Comparison of ENCODE assay signal across 22 cellular contexts in genomic region chr7:90349305-90349704, GRCh38. TPM values are rescaled to one million over a fixed set of nuclear protein-coding genes. Genes with fewer than 3 reads are reported as not detected.
A peak's percentile ranks its signal among the peaks of the same experiment; 100 is the strongest.
DNase-seq lines count a peak whose midpoint lies in the region; ATAC-seq, FAIRE-seq and TF ChIP-seq lines count a peak whose summit lies in the region.
"Had no signal": no experiment of that assay in that cellular context is flagged by ENCODE, and none has a peak within 500 bp of the region (broad histone marks: within the 10 kb centered on the region; RNA-seq: fewer than 3 reads in every experiment).

No MANE protein-coding gene starts in this region.

- CTCF ChIA-PET in HepG2 (lab: Yijun Ruan, JAX; ENCODE audit: low intra/inter-chr PET ratio, low total read pairs), result no interaction called here

- H3K27me3 ChIP-seq in HepG2 (ENCODE audit: control insufficient read depth in 1 of 2, insufficient read depth in 2 of 2, low read length in 2 of 2) (no peaks in the 10 kb centered on the region; a peak in 1 of 5 replicates), right lobe of liver (no peaks in the 10 kb centered on the region), gastroesophageal sphincter (no peaks in the 10 kb centered on the region), left lung (no peaks in the 10 kb centered on the region)

- no peak for TF ChIP-seq CTCF in HepG2 (CRISPR knock-in tag; IDR thresholded peaks at IDR 0.05)
- TF ChIP-seq CTCF in right lobe of liver (IDR thresholded peaks at IDR 0.05), result no peak
- TF ChIP-seq CTCF in gastroesophageal sphincter (IDR thresholded peaks at IDR 0.05), result no peak
- TF ChIP-seq CTCF in left lung (IDR thresholded peaks at IDR 0.05), result no peak

- H3K4me1 Mint-ChIP-seq in T-helper 17 cell, result peaks cover 37% of the 10 kb centered on the region
- peaks cover 30 to 74% (median 70%) of the 10 kb centered on the region in 4 donors for H3K4me1 Mint-ChIP-seq in naive thymus-derived CD8-positive, alpha-beta T cell

- FAIRE-seq in HepG2 (lab: Jason Lieb, UNC), result no peak
- FAIRE-seq: GM12878 had no signal

- peak in 1 of 2 experiments; percentile 57; a peak in 1 of 4 replicates for TF ChIP-seq EP300 in HepG2 (IDR thresholded peaks at IDR 0.05; ENCODE audit: low read depth in 2 of 2, low read length in 2 of 2)
- TF ChIP-seq EP300 in HepG2 (CRISPR knock-in tag; IDR thresholded peaks at IDR 0.05; ENCODE audit: borderline replicate concordance), result peak; percentile 45; the same call in 1 of the 2 replicates
- TF ChIP-seq EP300 in gastroesophageal sphincter (IDR thresholded peaks at IDR 0.05), result no peak

- no peak overlapping the region for H2AFZ ChIP-seq in HepG2 (ENCODE audit: low read length)
- H2AFZ ChIP-seq: GM23338 had no signal

- H3K36me3 ChIP-seq in HepG2 (replicated peaks in 1 of 2; ENCODE audit: control insufficient read depth in 1 of 2, insufficient read depth in 2 of 2, low read length in 2 of 2) (peaks cover 2 to 5% of the 10 kb centered on the region in 2 experiments; a peak in 2 of 5 replicates), right lobe of liver (no peaks in the 10 kb centered on the region), gastroesophageal sphincter (peaks cover 0 to 6% of the 10 kb centered on the region in 2 donors), left lung (no peaks in the 10 kb centered on the region)

- in situ Hi-C loops in HepG2 (cut with HindIII; ENCODE audit: extremely low pct_ligation_motif_present, low pct_unique_long_range_greater_than_20kb), result loop anchor here (5.0 kb wide), 1 partner anchor 58 kb away; no protein-coding TSS in a partner anchor

- H3K9me3 Mint-ChIP-seq in naive thymus-derived CD8-positive, alpha-beta T cell, result no peaks in the 10 kb centered on the region
- H3K9me3 Mint-ChIP-seq: GM23338 had no signal

- TF ChIP-seq RAD21 in HepG2 (CRISPR knock-in tag; IDR thresholded peaks at IDR 0.05), result no peak

- H3K9me3 ChIP-seq in HepG2 (ENCODE audit: low read length) (no peaks in the 10 kb centered on the region), right lobe of liver (no peaks in the 10 kb centered on the region), T-helper 17 cell (ENCODE audit: control insufficient read depth, low read length, poor library complexity, severe bottlenecking) (no peaks in the 10 kb centered on the region), gastroesophageal sphincter (no peaks in the 10 kb centered on the region), left lung (no peaks in the 10 kb centered on the region)

- peaks cover 52% of the 10 kb centered on the region for H3K79me2 ChIP-seq in HepG2 (ENCODE audit: insufficient read depth, low read length)

- H4K20me1 ChIP-seq in HepG2 (ENCODE audit: insufficient read depth, low read length), result no peaks in the 10 kb centered on the region

- H3K27ac ChIP-seq in HepG2 (ENCODE audit: extremely low read length, insufficient read depth, low read length), result peak overlapping the region; percentile 24
- no peak overlapping the region for H3K27ac ChIP-seq in right lobe of liver
- no peak overlapping the region for H3K27ac ChIP-seq in gastroesophageal sphincter
- no peak overlapping the region for H3K27ac ChIP-seq in left lung
- H3K27ac ChIP-seq: RWPE1 had no signal

- H3K4me2 ChIP-seq in HepG2 (ENCODE audit: low read depth, low read length), result peak overlapping the region; percentile 40
- H3K4me2 ChIP-seq: GM23338 had no signal

- H3K27me3 Mint-ChIP-seq in T-helper 17 cell, result no peaks in the 10 kb centered on the region
- no peaks in the 10 kb centered on the region for H3K27me3 Mint-ChIP-seq in naive thymus-derived CD8-positive, alpha-beta T cell

- no TSS peak for BruUV-seq in HepG2 (replicated peaks; lab: Mats Ljungman, UMichigan)

- H3K9ac ChIP-seq in HepG2 (ENCODE audit: insufficient read depth, low read depth, low read length), result no peak overlapping the region

- intact Hi-C loops in HepG2 (cut with micrococcal nuclease; ENCODE audit: unreplicated experiment) (loop anchor here (5.0 kb wide), 2 partner anchors 82 to 197 kb away; partner anchors contain the start of gene STEAP1), right lobe of liver (cut with DNase I) (no loop called here), left lung (cut with DNase I) (no loop called here)

- H3K4me3 ChIP-seq in HepG2 (replicated peaks in 1 of 3; ENCODE audit: insufficient read depth in 1 of 3, low read depth in 2 of 3, low read length in 3 of 3) (0 out of 6 replicates have a peak overlapping the region, but pooled peaks of 1 of the 3 experiments have one; percentile 20), right lobe of liver (no peak overlapping the region), gastroesophageal sphincter (no peak overlapping the region), left lung (no peak overlapping the region)
- H3K4me3 ChIP-seq: GM12878, GM23338 had no signal

- peaks cover 7% of the 10 kb centered on the region for H3K36me3 Mint-ChIP-seq in T-helper 17 cell (ENCODE audit: low read depth)
- peaks cover 6 to 38% (median 10%) of the 10 kb centered on the region in 3 donors for H3K36me3 Mint-ChIP-seq in naive thymus-derived CD8-positive, alpha-beta T cell

- POLR2A ChIA-PET in HepG2 (lab: Yijun Ruan, JAX), result no interaction called here
- POLR2A ChIA-PET in naive thymus-derived CD8-positive, alpha-beta T cell (lab: Charles Lee), result no interaction called here

- peak overlapping the region; percentile 56 for H3K27ac Mint-ChIP-seq in T-helper 17 cell
- H3K27ac Mint-ChIP-seq in naive thymus-derived CD8-positive, alpha-beta T cell, result peak overlapping the region in 8 of 10 donors; percentile 34 to 100 (median 53)
- H3K27ac Mint-ChIP-seq: GM23338 had no signal

- WGBS in HepG2 (ENCODE audit: low lambda C conversion rate), result 44% methylated on average over 4 of the region's 4 CpGs
- WGBS in right lobe of liver (ENCODE audit: insufficient coverage, low coverage, low lambda C conversion rate, missing lambda C conversion rate), result 95% methylated on average over 2 of the region's 4 CpGs
- 81 to 84% methylated on average over 2 to 4 of the region's 4 CpGs for WGBS in gastroesophageal sphincter (ENCODE audit: low coverage in 1 of 2), 2 donors

- peaks cover 33% of the 10 kb centered on the region for H3K4me1 ChIP-seq in HepG2 (ENCODE audit: insufficient read depth, low read length)
- peaks cover 0 to 14% (median 4%) of the 10 kb centered on the region in 4 donors for H3K4me1 ChIP-seq in right lobe of liver
- peaks cover 4 to 22% (median 5%) of the 10 kb centered on the region in 3 donors for H3K4me1 ChIP-seq in gastroesophageal sphincter
- H3K4me1 ChIP-seq in left lung, result peaks cover 0 to 17% of the 10 kb centered on the region in 2 donors

- no peak overlapping the region for H3K4me3 Mint-ChIP-seq in T-helper 17 cell
- peak overlapping the region in 5 of 10 donors; percentile 16 to 47 (median 28) for H3K4me3 Mint-ChIP-seq in naive thymus-derived CD8-positive, alpha-beta T cell
- H3K4me3 Mint-ChIP-seq: GM23338 had no signal

- DNase-seq in HepG2 (ENCODE audit: low spot score) (peak; percentile 63), right lobe of liver (no peak), T-helper 17 cell (no peak), left lung (no peak), HPDE6-E6E7 (ENCODE audit: extremely low spot score) (no peak)
- DNase-seq in naive thymus-derived CD8-positive, alpha-beta T cell, result no peak
- DNase-seq in activated CD4-positive, CD25-positive, alpha-beta regulatory T cell (lab: John Stamatoyannopoulos, UW), result no peak
- DNase-seq: C1 segment of cervical spinal cord, DMS153, GF-D8, HCEC 1CT, NCI-H1694 treated with DMSO at 0.1 percent for 48 hours, NCI-H2227 treated with DMSO at 0.1 percent for 48 hours, NCI-H524, PC-3, SIG-M5 had no signal

- ATAC-seq in HepG2 (no peak), right lobe of liver (no peak), T-helper 17 cell (no peak), gastroesophageal sphincter (no peak), left lung (no peak)
- no peak for ATAC-seq in naive thymus-derived CD8-positive, alpha-beta T cell
- ATAC-seq: GM12878, GM23338, PC-3, SK-N-SH treated with all-trans-retinoic acid at 6 μM for 48 hours had no signal

- TF ChIP-seq POLR2A in HepG2 (IDR thresholded peaks at IDR 0.05; ENCODE audit: insufficient read depth in 1 of 2, low read depth in 2 of 2, low read length in 2 of 2) (no peak), right lobe of liver (IDR thresholded peaks at IDR 0.05) (no peak), gastroesophageal sphincter (IDR thresholded peaks at IDR 0.05) (no peak)

RNA-seq across cellular contexts. Expression of gene GTPBP10, which starts 2.8 kb away (rescaled TPM):
- 38.7 and 54.6 TPM in 2 replicates for total RNA-seq in HepG2 (2016; rRNA removed; fragmentation: Illumina TruSeq; extraction: Trizol)
- 7.6 and 8.5 TPM in 2 replicates for total RNA-seq in HepG2 (2016; cell fraction: cytosol; rRNA removed; fragmentation: Illumina TruSeq; extraction: Trizol; ENCODE audit: low read depth)
- 32.3 and 61.3 TPM in 2 replicates for total RNA-seq in HepG2 (2016; cell fraction: insoluble cytoplasmic fraction; rRNA removed; fragmentation: Illumina TruSeq; extraction: Trizol)
- total RNA-seq in HepG2 (2016; cell fraction: membrane; rRNA removed; fragmentation: Illumina TruSeq; extraction: Trizol), result 9.0 and 9.3 TPM in 2 replicates
- 23.5 and 26.6 TPM in 2 replicates for total RNA-seq in HepG2 (2016; cell fraction: nucleus; rRNA removed; fragmentation: Illumina TruSeq; extraction: Trizol)
- polyA plus RNA-seq in HepG2 (2011; rRNA removed), result 10.6 and 13.3 TPM in 2 replicates
- polyA plus RNA-seq in HepG2 (2011; cell fraction: cytosol; rRNA removed), result 4.1 and 5.9 TPM in 2 replicates
- 4.8 and 8.4 TPM in 2 replicates for polyA plus RNA-seq in HepG2 (2011; cell fraction: nucleus; rRNA removed)
- 17.0 and 20.1 TPM in 2 replicates for polyA plus RNA-seq in HepG2 (2012)
- 4.0 and 4.2 TPM in 2 replicates for polyA plus RNA-seq in HepG2 (2016; cell fraction: cytosol; fragmentation: Illumina TruSeq; extraction: Trizol; ENCODE audit: low read depth)
- 35.9 and 39.7 TPM in 2 replicates for polyA plus RNA-seq in HepG2 (2016; cell fraction: insoluble cytoplasmic fraction; fragmentation: Illumina TruSeq; extraction: Trizol; ENCODE audit: low read depth)
- polyA plus RNA-seq in HepG2 (2016; cell fraction: membrane; fragmentation: Illumina TruSeq; extraction: Trizol; ENCODE audit: low read depth), result 5.4 and 6.1 TPM in 2 replicates
- 22.5 and 25.4 TPM in 2 replicates for polyA plus RNA-seq in HepG2 (2016; cell fraction: nucleus; fragmentation: Illumina TruSeq; extraction: Trizol; ENCODE audit: insufficient read depth, low read depth)
- polyA minus RNA-seq in HepG2 (2011; rRNA and poly(A)+ RNA removed; ENCODE audit: low replicate concordance), result 0.58 and 3.1 TPM in 2 replicates
- 3.3 and 7.0 TPM in 2 replicates for polyA minus RNA-seq in HepG2 (2011; cell fraction: cytosol; rRNA and poly(A)+ RNA removed)
- polyA minus RNA-seq in HepG2 (2011; cell fraction: nucleus; rRNA and poly(A)+ RNA removed), result 37.6 and 42.6 TPM in 2 replicates
- 10 to 100 TPM; 16.1 to 21.8 (median 18.7) TPM for total RNA-seq in right lobe of liver
- 10 to 100 TPM; 15.4 to 19.9 TPM for total RNA-seq in T-helper 17 cell
- total RNA-seq in naive thymus-derived CD8-positive, alpha-beta T cell, result 10 to 100 TPM; 51.2 to 54.2 TPM
- polyA plus RNA-seq in naive thymus-derived CD8-positive, alpha-beta T cell, result 10 to 100 TPM; 39.5 to 45.7 (median 43.4) TPM
- total RNA-seq in gastroesophageal sphincter, result 10 to 100 TPM in 3 of 4 donors, 1 to 10 TPM in 1; 8.9 to 35.5 (median 13.1) TPM
- total RNA-seq in left lung, result 10 to 100 TPM; 15.5 to 23.7 TPM

RNA-seq across cellular contexts. Expression of gene FAM237B, which starts 28.2 kb away (rescaled TPM):
- total RNA-seq in HepG2 (2016; rRNA removed; fragmentation: Illumina TruSeq; extraction: Trizol), result not detected in 2 replicates
- total RNA-seq in HepG2 (2016; cell fraction: cytosol; rRNA removed; fragmentation: Illumina TruSeq; extraction: Trizol; ENCODE audit: low read depth), result not detected in 2 replicates
- not detected in 2 replicates for total RNA-seq in HepG2 (2016; cell fraction: insoluble cytoplasmic fraction; rRNA removed; fragmentation: Illumina TruSeq; extraction: Trizol)
- total RNA-seq in HepG2 (2016; cell fraction: membrane; rRNA removed; fragmentation: Illumina TruSeq; extraction: Trizol), result not detected in 2 replicates
- total RNA-seq in HepG2 (2016; cell fraction: nucleus; rRNA removed; fragmentation: Illumina TruSeq; extraction: Trizol), result not detected in 2 replicates
- polyA plus RNA-seq in HepG2 (2011; rRNA removed), result not detected in 2 replicates
- polyA plus RNA-seq in HepG2 (2011; cell fraction: cytosol; rRNA removed), result not detected in 2 replicates
- polyA plus RNA-seq in HepG2 (2011; cell fraction: nucleus; rRNA removed), result not detected in 2 replicates
- not detected in 2 replicates for polyA plus RNA-seq in HepG2 (2012)
- not detected in 2 replicates for polyA plus RNA-seq in HepG2 (2016; cell fraction: cytosol; fragmentation: Illumina TruSeq; extraction: Trizol; ENCODE audit: low read depth)
- polyA plus RNA-seq in HepG2 (2016; cell fraction: insoluble cytoplasmic fraction; fragmentation: Illumina TruSeq; extraction: Trizol; ENCODE audit: low read depth), result not detected in 2 replicates
- polyA plus RNA-seq in HepG2 (2016; cell fraction: membrane; fragmentation: Illumina TruSeq; extraction: Trizol; ENCODE audit: low read depth), result not detected in 2 replicates
- not detected in 2 replicates for polyA plus RNA-seq in HepG2 (2016; cell fraction: nucleus; fragmentation: Illumina TruSeq; extraction: Trizol; ENCODE audit: insufficient read depth, low read depth)
- not detected in 2 replicates for polyA minus RNA-seq in HepG2 (2011; rRNA and poly(A)+ RNA removed; ENCODE audit: low replicate concordance)
- not detected in 2 replicates for polyA minus RNA-seq in HepG2 (2011; cell fraction: cytosol; rRNA and poly(A)+ RNA removed)
- not detected in 2 replicates for polyA minus RNA-seq in HepG2 (2011; cell fraction: nucleus; rRNA and poly(A)+ RNA removed)
- total RNA-seq in right lobe of liver, result not detected
- total RNA-seq in T-helper 17 cell, result not detected
- not detected for total RNA-seq in naive thymus-derived CD8-positive, alpha-beta T cell
- not detected for polyA plus RNA-seq in naive thymus-derived CD8-positive, alpha-beta T cell
- total RNA-seq in gastroesophageal sphincter, result not detected
- total RNA-seq in left lung, result not detected
- total RNA-seq: Daoy, GM12878, PC-3 had no signal
- polyA plus RNA-seq: GM12878 had no signal

RNA-seq across cellular contexts. Expression of gene CLDN12, which starts 54.0 kb away (rescaled TPM):
- total RNA-seq in HepG2 (2016; rRNA removed; fragmentation: Illumina TruSeq; extraction: Trizol) (32.0 and 44.1 TPM in 2 replicates), right lobe of liver (10 to 100 TPM; 33.5 to 62.9 (median 45.9) TPM), T-helper 17 cell (1 to 10 TPM; 1.6 to 4.1 TPM), gastroesophageal sphincter (10 to 100 TPM; 23.6 to 64.1 (median 27.4) TPM), left lung (10 to 100 TPM; 37.9 to 48.7 TPM)
- 4.9 and 5.3 TPM in 2 replicates for total RNA-seq in HepG2 (2016; cell fraction: cytosol; rRNA removed; fragmentation: Illumina TruSeq; extraction: Trizol; ENCODE audit: low read depth)
- 29.0 and 43.4 TPM in 2 replicates for total RNA-seq in HepG2 (2016; cell fraction: insoluble cytoplasmic fraction; rRNA removed; fragmentation: Illumina TruSeq; extraction: Trizol)
- total RNA-seq in HepG2 (2016; cell fraction: membrane; rRNA removed; fragmentation: Illumina TruSeq; extraction: Trizol), result 14.9 and 17.1 TPM in 2 replicates
- 44.7 and 45.4 TPM in 2 replicates for total RNA-seq in HepG2 (2016; cell fraction: nucleus; rRNA removed; fragmentation: Illumina TruSeq; extraction: Trizol)
- 114 and 124 TPM in 2 replicates for polyA plus RNA-seq in HepG2 (2011; rRNA removed)
- polyA plus RNA-seq in HepG2 (2011; cell fraction: cytosol; rRNA removed), result 115 and 125 TPM in 2 replicates
- polyA plus RNA-seq in HepG2 (2011; cell fraction: nucleus; rRNA removed), result 68.0 and 100 TPM in 2 replicates
- polyA plus RNA-seq in HepG2 (2012), result 47.5 and 62.4 TPM in 2 replicates
- polyA plus RNA-seq in HepG2 (2016; cell fraction: cytosol; fragmentation: Illumina TruSeq; extraction: Trizol; ENCODE audit: low read depth), result 1.6 and 2.6 TPM in 2 replicates
- polyA plus RNA-seq in HepG2 (2016; cell fraction: insoluble cytoplasmic fraction; fragmentation: Illumina TruSeq; extraction: Trizol; ENCODE audit: low read depth), result 24.3 and 25.6 TPM in 2 replicates
- polyA plus RNA-seq in HepG2 (2016; cell fraction: membrane; fragmentation: Illumina TruSeq; extraction: Trizol; ENCODE audit: low read depth), result 5.4 and 5.7 TPM in 2 replicates
- polyA plus RNA-seq in HepG2 (2016; cell fraction: nucleus; fragmentation: Illumina TruSeq; extraction: Trizol; ENCODE audit: insufficient read depth, low read depth), result 51.7 and 54.3 TPM in 2 replicates
- polyA minus RNA-seq in HepG2 (2011; rRNA and poly(A)+ RNA removed; ENCODE audit: low replicate concordance), result 196 and 646 TPM in 2 replicates
- polyA minus RNA-seq in HepG2 (2011; cell fraction: cytosol; rRNA and poly(A)+ RNA removed), result 105 and 122 TPM in 2 replicates
- polyA minus RNA-seq in HepG2 (2011; cell fraction: nucleus; rRNA and poly(A)+ RNA removed), result 74.0 and 90.1 TPM in 2 replicates
- total RNA-seq in naive thymus-derived CD8-positive, alpha-beta T cell, result 1 to 10 TPM; 1.7 to 3.0 TPM
- polyA plus RNA-seq in naive thymus-derived CD8-positive, alpha-beta T cell, result 1 to 10 TPM in 2 of 3 donors, under 1 TPM in 1; 0.27 to 1.8 (median 1.3) TPM
